In genomic region chr2:191637182-191638078, GRCh38 we compare ENCODE assay signal across 1 cellular context.
TF ChIP-seq lines count a peak whose summit lies in the region.

No MANE protein-coding gene starts in this region.

TF ChIP-seq in HepG2, 621 proteins besides CTCF, POLR2A, EP300 and RAD21 (continued from another document and continues in another):
- TF ChIP-seq HMG20A (CRISPR knock-in tag; IDR thresholded peaks at IDR 0.05; ENCODE audit: borderline replicate concordance) (peak; percentile 97), ZNF296 (CRISPR knock-in tag; conservative IDR thresholded peaks at IDR 0.05) (no peak), ARNTL (CRISPR knock-in tag; IDR thresholded peaks at IDR 0.05) (peak; percentile 66), HNF4G (IDR thresholded peaks at IDR 0.05; ENCODE audit: borderline replicate concordance, low read depth, low read length) (peak; percentile 28; the same call in 1 of the 2 replicates), HNF4G (CRISPR knock-in tag; IDR thresholded peaks at IDR 0.05; ENCODE audit: borderline replicate concordance, low read depth) (peak; percentile 11; the same call in 1 of the 2 replicates), ZFP36L2 (CRISPR knock-in tag; IDR thresholded peaks at IDR 0.05) (no peak), TOPORS (CRISPR knock-in tag; IDR thresholded peaks at IDR 0.05) (no peak), MAX (IDR thresholded peaks at IDR 0.05) (peak; percentile 60), NCOA2 (CRISPR knock-in tag; IDR thresholded peaks at IDR 0.05) (peak; percentile 92), JUN (CRISPR knock-in tag; IDR thresholded peaks at IDR 0.05) (peak; percentile 94), ZNF281 (CRISPR knock-in tag; IDR thresholded peaks at IDR 0.05; ENCODE audit: borderline replicate concordance) (peak; percentile 41; the same call in 1 of the 2 replicates), USF2 (IDR thresholded peaks at IDR 0.05; ENCODE audit: low read depth, low read length) (0 out of 2 replicates have a peak, but pooled peaks have one; percentile 40), USF2 (CRISPR knock-in tag; IDR thresholded peaks at IDR 0.05; ENCODE audit: borderline replicate concordance) (no peak), MAFF (IDR thresholded peaks at IDR 0.05; ENCODE audit: low read depth, low read length) (peak; percentile 69), KAT8 (CRISPR knock-in tag; IDR thresholded peaks at IDR 0.05) (peak; percentile 72), KLF6 (CRISPR knock-in tag; IDR thresholded peaks at IDR 0.05) (peak; percentile 33; the same call in 1 of the 2 replicates), ARID2 (CRISPR knock-in tag; IDR thresholded peaks at IDR 0.05; ENCODE audit: borderline replicate concordance) (peak; percentile 14; the same call in 1 of the 2 replicates), SP5 (CRISPR knock-in tag; IDR thresholded peaks at IDR 0.05; ENCODE audit: borderline replicate concordance, low read depth) (peak; percentile 53; the same call in 1 of the 2 replicates), CSRNP1 (CRISPR knock-in tag; IDR thresholded peaks at IDR 0.05) (peak; percentile 63; the same call in 1 of the 2 replicates), ZUFSP (CRISPR knock-in tag; IDR thresholded peaks at IDR 0.05; ENCODE audit: borderline replicate concordance) (no peak), HOXA9 (CRISPR knock-in tag; IDR thresholded peaks at IDR 0.05; ENCODE audit: borderline replicate concordance) (0 out of 2 replicates have a peak, but pooled peaks have one; percentile 27), FOXP4 (CRISPR knock-in tag; IDR thresholded peaks at IDR 0.05) (peak; percentile 95), KDM4B (CRISPR knock-in tag; IDR thresholded peaks at IDR 0.05) (peak; percentile 32; the same call in 1 of the 2 replicates), FOXP1 (IDR thresholded peaks at IDR 0.05) (peak; percentile 91), FOXP1 (CRISPR knock-in tag; IDR thresholded peaks at IDR 0.05) (peak; percentile 98), ZNF280D (CRISPR knock-in tag; IDR thresholded peaks at IDR 0.05) (0 out of 2 replicates have a peak, but pooled peaks have one; percentile 48), MYPOP (CRISPR knock-in tag; IDR thresholded peaks at IDR 0.05) (peak; percentile 54; the same call in 1 of the 2 replicates), ZFP36L1 (CRISPR knock-in tag; IDR thresholded peaks at IDR 0.05) (0 out of 2 replicates have a peak, but pooled peaks have one; percentile 18), FOSL2 (CRISPR knock-in tag; IDR thresholded peaks at IDR 0.05) (peak; percentile 94), MIXL1 (CRISPR knock-in tag; IDR thresholded peaks at IDR 0.05) (peak; percentile 88), ZNF761 (CRISPR knock-in tag; conservative IDR thresholded peaks at IDR 0.05) (0 out of 2 replicates have a peak, but pooled peaks have one; percentile 18), ZMYM2 (CRISPR knock-in tag; IDR thresholded peaks at IDR 0.05) (no peak), IRF2 (CRISPR knock-in tag; IDR thresholded peaks at IDR 0.05) (peak; percentile 80), ZNF24 (IDR thresholded peaks at IDR 0.05) (no peak), SPEN (CRISPR knock-in tag; IDR thresholded peaks at IDR 0.05; ENCODE audit: low read depth) (0 out of 2 replicates have a peak, but pooled peaks have one; percentile 7), ATF7-NPFF (CRISPR knock-in tag; IDR thresholded peaks at IDR 0.05; ENCODE audit: low read depth) (no peak), JUNB (CRISPR knock-in tag; IDR thresholded peaks at IDR 0.05; ENCODE audit: borderline replicate concordance) (peak; percentile 51; the same call in 1 of the 2 replicates), PREB (CRISPR knock-in tag; IDR thresholded peaks at IDR 0.05) (no peak), FOXA1 (IDR thresholded peaks at IDR 0.05) (peak; percentile 91), FOXA1 (CRISPR knock-in tag; IDR thresholded peaks at IDR 0.05) (peak; percentile 92), IRF1 (CRISPR knock-in tag; IDR thresholded peaks at IDR 0.05; ENCODE audit: low read depth) (no peak), ARHGAP35 (CRISPR knock-in tag; IDR thresholded peaks at IDR 0.05; ENCODE audit: borderline replicate concordance) (no peak), ZNF878 (CRISPR knock-in tag; IDR thresholded peaks at IDR 0.05) (peak; percentile 92; the same call in 1 of the 2 replicates), ZNF720 (CRISPR knock-in tag; IDR thresholded peaks at IDR 0.05) (no peak), MEIS1 (CRISPR knock-in tag; IDR thresholded peaks at IDR 0.05; ENCODE audit: borderline replicate concordance) (peak; percentile 40; the same call in 1 of the 2 replicates), SAP130 (CRISPR knock-in tag; IDR thresholded peaks at IDR 0.05; ENCODE audit: low read depth) (peak; percentile 91), CBX1 (IDR thresholded peaks at IDR 0.05; ENCODE audit: low read depth) (peak; percentile 42), NFYB (CRISPR knock-in tag; IDR thresholded peaks at IDR 0.05) (no peak), TBX3 (IDR thresholded peaks at IDR 0.05; ENCODE audit: borderline replicate concordance) (peak; percentile 82; the same call in 1 of the 2 replicates), DNMT1 (CRISPR knock-in tag; IDR thresholded peaks at IDR 0.05) (no peak), TEAD3 (CRISPR knock-in tag; optimal IDR thresholded peaks at IDR 0.05; ENCODE audit: borderline replicate concordance) (peak; percentile 91), BCL6 (CRISPR knock-in tag; IDR thresholded peaks at IDR 0.05) (peak; percentile 81), ZMYM4 (CRISPR knock-in tag; IDR thresholded peaks at IDR 0.05) (peak; percentile 9; the same call in 1 of the 2 replicates)
